ENCODE assay signal across 8 cellular contexts in genomic region chr6:112029045-112029822, GRCh38. TPM values are rescaled to one million over a fixed set of nuclear protein-coding genes. Genes with fewer than 3 reads are reported as not detected.
DNase-seq lines count a peak whose midpoint lies in the region; ATAC-seq, FAIRE-seq and TF ChIP-seq lines count a peak whose summit lies in the region.

No MANE protein-coding gene starts in this region.

- peaks cover 6 to 8% of the 10 kb centered on the region in 2 donors for H3K9me3 Mint-ChIP-seq in activated T-cell treated with anti-CD3 and anti-CD28 coated beads, Interleukin-2, amount 50 U/mL, for 72 hours

- H3K27ac ChIP-seq in Peyer's patch: peak overlapping the region in 2 of 4 donors; percentile 37 to 63
- H3K27ac ChIP-seq in parathyroid adenoma: no peak overlapping the region
- no peak overlapping the region for H3K27ac ChIP-seq in upper lobe of right lung

- H2AFZ ChIP-seq in parathyroid adenoma: no peak overlapping the region

- H3K4me3 ChIP-seq in Peyer's patch (no peak overlapping the region), parathyroid adenoma (ENCODE audit: low read depth, low read length) (no peak overlapping the region), upper lobe of right lung (no peak overlapping the region)

- peaks cover 80% of the 10 kb centered on the region for H3K4me1 Mint-ChIP-seq in activated T-cell treated with anti-CD3 and anti-CD28 coated beads, Interleukin-2, amount 50 U/mL, for 72 hours (ENCODE audit: low read depth)

- intact Hi-C loops in upper lobe of right lung (cut with DNase I): no loop called here

- no peak overlapping the region for H3K9ac ChIP-seq in parathyroid adenoma

- H3K36me3 ChIP-seq in Peyer's patch (no peaks in the 10 kb centered on the region), parathyroid adenoma (ENCODE audit: control insufficient read depth, insufficient read depth, low read length) (no peaks in the 10 kb centered on the region), upper lobe of right lung (no peaks in the 10 kb centered on the region)

- peaks cover 6 to 13% of the 10 kb centered on the region in 2 donors for H3K36me3 Mint-ChIP-seq in activated T-cell treated with anti-CD3 and anti-CD28 coated beads, Interleukin-2, amount 50 U/mL, for 72 hours (ENCODE audit: insufficient read depth in 2 of 2)

- DNase-seq in GM12892 (ENCODE audit: insufficient read length): no peak
- DNase-seq in HUDEP-2 (lab: John Stamatoyannopoulos, UW; ENCODE audit: unreplicated experiment in 76 of 76): peak in 61 of 76 experiments; percentile 7 to 80 (median 45)
- DNase-seq in Peyer's patch: peak; percentile 64 to 88 (median 77)
- peak; percentile 79 to 80 for DNase-seq in activated T-cell treated with anti-CD3 and anti-CD28 coated beads, Interleukin-2, amount 50 U/mL, for 72 hours
- DNase-seq in fibroblast of the conjunctiva (ENCODE audit: low read depth): peak; percentile 55
- peak; percentile 77 for DNase-seq in upper lobe of right lung

- H3K9me3 ChIP-seq in Peyer's patch (no peaks in the 10 kb centered on the region), parathyroid adenoma (ENCODE audit: control insufficient read depth, low read length) (no peaks in the 10 kb centered on the region), upper lobe of right lung (no peaks in the 10 kb centered on the region)

- TF ChIP-seq CTCF in Peyer's patch (IDR thresholded peaks at IDR 0.05) (peak; percentile 44 to 71 (median 60)), parathyroid adenoma (IDR thresholded peaks at IDR 0.05) (peak; percentile 71), upper lobe of right lung (IDR thresholded peaks at IDR 0.05) (peak; percentile 69)

- H3K4me3 Mint-ChIP-seq in activated T-cell treated with anti-CD3 and anti-CD28 coated beads, Interleukin-2, amount 50 U/mL, for 72 hours: peak overlapping the region; percentile 38 to 51

- FAIRE-seq in GM12892 (lab: Jason Lieb, UNC): peak; percentile 92

- TF ChIP-seq POLR2A in GM12892 (IDR thresholded peaks at IDR 0.05; ENCODE audit: low read depth, low read length) (no peak), Peyer's patch (IDR thresholded peaks at IDR 0.05) (no peak)

- H3K27ac Mint-ChIP-seq in activated T-cell treated with anti-CD3 and anti-CD28 coated beads, Interleukin-2, amount 50 U/mL, for 72 hours: peak overlapping the region; percentile 44

- peak in 1 of 2 donors; percentile 32 for ATAC-seq in activated T-cell treated with anti-CD3 and anti-CD28 coated beads, Interleukin-2, amount 50 U/mL, for 72 hours (replicated peaks in 1 of 2)
- peak; percentile 68 for ATAC-seq in upper lobe of right lung
- no peak for ATAC-seq in GM21619 (IDR thresholded peaks at IDR 0.05; ENCODE audit: unreplicated experiment)

- H3K4me1 ChIP-seq in Peyer's patch (peaks cover 0 to 4% (median 0%) of the 10 kb centered on the region in 4 donors), parathyroid adenoma (no peaks in the 10 kb centered on the region), upper lobe of right lung (peaks cover 10% of the 10 kb centered on the region)

- H3K79me2 ChIP-seq in parathyroid adenoma: no peaks in the 10 kb centered on the region

- H3K27me3 ChIP-seq in Peyer's patch (no peaks in the 10 kb centered on the region), parathyroid adenoma (ENCODE audit: control insufficient read depth, insufficient read depth, low read length) (no peaks in the 10 kb centered on the region), upper lobe of right lung (no peaks in the 10 kb centered on the region)

- no peaks in the 10 kb centered on the region for H3K27me3 Mint-ChIP-seq in activated T-cell treated with anti-CD3 and anti-CD28 coated beads, Interleukin-2, amount 50 U/mL, for 72 hours (ENCODE audit: low read depth)

- H3K4me2 ChIP-seq in parathyroid adenoma (ENCODE audit: low read length): no peak overlapping the region

RNA-seq across cellular contexts. Expression of gene CCN6, which starts 24.7 kb away (rescaled TPM):
- not detected for polyA plus RNA-seq in GM12892 (2012; ENCODE audit: missing spikeins)
- total RNA-seq in Peyer's patch: not detected
- under 1 TPM; 0.25 to 0.74 TPM for total RNA-seq in activated T-cell treated with anti-CD3 and anti-CD28 coated beads, Interleukin-2, amount 50 U/mL, for 72 hours
- total RNA-seq in upper lobe of right lung: not detected

RNA-seq across cellular contexts. Expression of gene TUBE1, which starts 58.0 kb away (rescaled TPM):
- polyA plus RNA-seq in GM12892 (2012; ENCODE audit: missing spikeins): 8.4 TPM
- total RNA-seq in Peyer's patch: 10 to 100 TPM; 20.1 to 46.2 (median 24.9) TPM
- total RNA-seq in activated T-cell treated with anti-CD3 and anti-CD28 coated beads, Interleukin-2, amount 50 U/mL, for 72 hours: 10 to 100 TPM; 66.4 to 76.6 TPM
- total RNA-seq in upper lobe of right lung: 18.4 TPM

RNA-seq across cellular contexts. Expression of gene FAM229B, which starts 58.2 kb away (rescaled TPM):
- 1.3 TPM for polyA plus RNA-seq in GM12892 (2012; ENCODE audit: missing spikeins)
- total RNA-seq in Peyer's patch (10 to 100 TPM in 1 of 4 donors, 1 to 10 TPM in 2, not detected in 1; 1.2 to 13.2 (median 2.9) TPM), upper lobe of right lung (8.2 TPM)
- 1 to 10 TPM; 3.3 to 6.6 TPM for total RNA-seq in activated T-cell treated with anti-CD3 and anti-CD28 coated beads, Interleukin-2, amount 50 U/mL, for 72 hours
